In genomic region chr19:43872547-43873336, GRCh38 we compare ENCODE assay signal across 20 cellular contexts. TPM values are rescaled to one million over a fixed set of nuclear protein-coding genes. Genes with fewer than 3 reads are reported as not detected.
DNase-seq lines count a peak whose midpoint lies in the region; ATAC-seq, FAIRE-seq and TF ChIP-seq lines count a peak whose summit lies in the region.
"Had no signal": no experiment of that assay in that cellular context is flagged by ENCODE, and none has a peak within 500 bp of the region (broad histone marks: within the 10 kb centered on the region; RNA-seq: fewer than 3 reads in every experiment).

No MANE protein-coding gene starts in this region.

- no peak overlapping the region for H2BK5ac ChIP-seq in mesendoderm (ENCODE audit: low read length)

- no peak for TF ChIP-seq CTCF in K562 (IDR thresholded peaks at IDR 0.05 in 2 of 3, conservative IDR thresholded peaks at IDR 0.05 in 1 of 3; ENCODE audit: insufficient read depth in 2 of 3, low read depth in 1 of 3, low read length in 3 of 3)
- no peak for TF ChIP-seq CTCF in pancreas (IDR thresholded peaks at IDR 0.05)

- H3K56ac ChIP-seq in mesendoderm (ENCODE audit: low read length): no peak overlapping the region

- no peak overlapping the region for H2AFZ ChIP-seq in K562 (ENCODE audit: low read depth, low read length)

- H3K79me1 ChIP-seq in mesendoderm (ENCODE audit: low read length): no peaks in the 10 kb centered on the region

- no peak overlapping the region for H4K8ac ChIP-seq in mesendoderm (ENCODE audit: low read depth, low read length)

- peak; percentile 13 for DNase-seq in Daoy (ENCODE audit: low read depth)
- peak; percentile 30 for DNase-seq in LHCN-M2 (ENCODE audit: low read depth)
- no peak for DNase-seq in K562 (ENCODE audit: extremely low read depth in 1 of 4, low spot score in 3 of 4)
- DNase-seq in mesendoderm: peak; percentile 55
- no peak for DNase-seq in pancreas
- DNase-seq: activated CD8-positive, alpha-beta T cell treated with anti-CD3 and anti-CD28 coated beads, Interleukin-2, amount 10 ng/mL, durations not matched to agents 7 days and 5 days; activated naive CD8-positive, alpha-beta T cell treated with anti-CD3 and anti-CD28 coated beads for 36 hours; activated T-cell treated with anti-CD3 and anti-CD28 coated beads, Interleukin-2, amount 50 U/mL, for 72 hours; AML-193; erythroblast; GOT3; left ventricle myocardium inferior; NCI-H1694 treated with DMSO at 0.1 percent for 48 hours; Peyer's patch; T-helper 9 cell had no signal

- no TSS peak for BruUV-seq in K562 (replicated peaks; lab: Mats Ljungman, UMichigan)

- no peak overlapping the region for H2AK5ac ChIP-seq in mesendoderm (ENCODE audit: low read length)

- no peaks in the 10 kb centered on the region for H3K36me3 ChIP-seq in K562 (ENCODE audit: control insufficient read depth, insufficient read depth, low read length)
- no peaks in the 10 kb centered on the region for H3K36me3 ChIP-seq in mesendoderm (ENCODE audit: control insufficient read depth, insufficient read depth, low read length)
- H3K36me3 ChIP-seq in pancreas: no peaks in the 10 kb centered on the region
- H3K36me3 ChIP-seq: cardiac muscle cell, Peyer's patch had no signal

- CTCF ChIA-PET in K562 (lab: Yijun Ruan, JAX; ENCODE audit: low intra/inter-chr PET ratio): no interaction called here

- H3K27me3 ChIP-seq in K562 (ENCODE audit: control insufficient read depth in 2 of 2, insufficient read depth in 2 of 2, low read length in 2 of 2): no peaks in the 10 kb centered on the region
- H3K27me3 ChIP-seq in mesendoderm (ENCODE audit: insufficient read depth, low read length, poor library complexity): no peaks in the 10 kb centered on the region
- H3K27me3 ChIP-seq in pancreas: no peaks in the 10 kb centered on the region
- H3K27me3 ChIP-seq: cardiac muscle cell, Peyer's patch had no signal

- no peak overlapping the region for H3K23ac ChIP-seq in mesendoderm (ENCODE audit: low read length)

- H3K4ac ChIP-seq in mesendoderm (ENCODE audit: low read depth, low read length): no peak overlapping the region

- intact Hi-C loops in K562 (cut with micrococcal nuclease): no loop called here
- intact Hi-C loops in pancreas (cut with DNase I): no loop called here

- WGBS in K562 (ENCODE audit: insufficient coverage, low coverage, missing lambda C conversion rate): 0% methylated on average over 5 of the region's 5 CpGs
- no CpG with 5 or more reads among the region's 5 CpGs for WGBS in mesendoderm (ENCODE audit: extremely low coverage, insufficient coverage, low lambda C conversion rate)
- 90 to 96% methylated on average over 5 of the region's 5 CpGs for WGBS in pancreas, 2 donors

- H2BK120ac ChIP-seq in mesendoderm (ENCODE audit: low read depth, low read length): no peak overlapping the region

- H4K5ac ChIP-seq in mesendoderm (ENCODE audit: low read length): no peak overlapping the region

- POLR2A ChIA-PET in K562 (lab: Yijun Ruan, JAX): no interaction called here

- H3K18ac ChIP-seq in mesendoderm (ENCODE audit: low read length): no peak overlapping the region

- no peaks in the 10 kb centered on the region for H4K20me1 ChIP-seq in K562 (replicated peaks; ENCODE audit: control insufficient read depth, insufficient read depth, low read length)

- H2BK15ac ChIP-seq in mesendoderm (replicated peaks; ENCODE audit: low read depth): no peak overlapping the region

- no peak for TF ChIP-seq POLR2A in K562 (conservative IDR thresholded peaks at IDR 0.05)

- H3K9me3 ChIP-seq in K562 (replicated peaks; ENCODE audit: control insufficient read depth, insufficient read depth, low read depth, low read length): peaks cover 2% of the 10 kb centered on the region; the same call in 1 of the 2 replicates
- H3K9me3 ChIP-seq in pancreas: peaks cover 0 to 20% (median 3%) of the 10 kb centered on the region in 4 donors

- no peaks in the 10 kb centered on the region for H3K9me1 ChIP-seq in K562 (ENCODE audit: control insufficient read depth, insufficient read depth, low read length)

- H3K9ac ChIP-seq in K562 (ENCODE audit: insufficient read depth in 1 of 2, low read depth in 2 of 2, low read length in 2 of 2) (no peak overlapping the region), mesendoderm (ENCODE audit: low read length) (no peak overlapping the region)

- H3K4me2 ChIP-seq in K562 (ENCODE audit: insufficient read depth, low read length) (no peak overlapping the region), mesendoderm (ENCODE audit: low read length) (no peak overlapping the region)

- ATAC-seq in K562 (no peak), pancreas (no peak), GM21737 (IDR thresholded peaks at IDR 0.05; ENCODE audit: unreplicated experiment) (no peak), HG03378 (IDR thresholded peaks at IDR 0.05; ENCODE audit: unreplicated experiment) (no peak), HG03196 (IDR thresholded peaks at IDR 0.05; ENCODE audit: unreplicated experiment) (no peak)
- ATAC-seq: activated CD8-positive, alpha-beta T cell treated with anti-CD3 and anti-CD28 coated beads, Interleukin-2, amount 10 ng/mL, durations not matched to agents 7 days and 5 days; activated T-cell treated with anti-CD3 and anti-CD28 coated beads, Interleukin-2, amount 50 U/mL, for 72 hours had no signal

- FAIRE-seq in K562 (lab: Jason Lieb, UNC) (no peak), pancreas (lab: Jason Lieb, UNC) (no peak)

- TF ChIP-seq RAD21 in K562 (CRISPR knock-in tag; conservative IDR thresholded peaks at IDR 0.05 in 1 of 2, IDR thresholded peaks at IDR 0.05 in 1 of 2): no peak

- H3K79me2 ChIP-seq in K562 (ENCODE audit: control insufficient read depth, insufficient read depth, low read length): no peaks in the 10 kb centered on the region
- no peaks in the 10 kb centered on the region for H3K79me2 ChIP-seq in mesendoderm (ENCODE audit: control insufficient read depth, insufficient read depth, low read length)

- in situ Hi-C loops in K562 (cut with MboI): no loop called here

- no peak overlapping the region for H3K4me3 ChIP-seq in K562
- no peak overlapping the region for H3K4me3 ChIP-seq in mesendoderm (ENCODE audit: low read length)
- no peak overlapping the region for H3K4me3 ChIP-seq in pancreas
- H3K4me3 ChIP-seq: cardiac muscle cell, left ventricle myocardium inferior, Peyer's patch, SK-N-MC had no signal

- H3K4me1 ChIP-seq in K562 (replicated peaks in 1 of 2; ENCODE audit: control insufficient read depth in 2 of 2, insufficient read depth in 2 of 2, low read length in 2 of 2) (no peaks in the 10 kb centered on the region), mesendoderm (ENCODE audit: control insufficient read depth, low read depth, low read length) (no peaks in the 10 kb centered on the region), pancreas (no peaks in the 10 kb centered on the region)
- H3K4me1 ChIP-seq: left ventricle myocardium inferior, Peyer's patch had no signal

- TF ChIP-seq EP300 in K562 (IDR thresholded peaks at IDR 0.05; ENCODE audit: low read length): no peak

- H3K27ac ChIP-seq in K562 (ENCODE audit: extremely low read depth, low read depth, low read length) (no peak overlapping the region), mesendoderm (ENCODE audit: low read depth, low read length) (no peak overlapping the region), pancreas (no peak overlapping the region)
- H3K27ac ChIP-seq: cardiac muscle cell, left ventricle myocardium inferior, Peyer's patch, SK-N-MC had no signal

RNA-seq across cellular contexts. Expression of gene ZNF404, which starts 11.0 kb away (rescaled TPM):
- total RNA-seq in Daoy (2014; rRNA removed; shearing (Covaris generic)): 0.11 and 0.57 TPM in 2 replicates
- total RNA-seq in LHCN-M2 (2014; rRNA removed) (1.6 and 1.7 TPM in 2 replicates), K562 (2014; rRNA removed) (0.20 and 0.41 TPM in 2 replicates), K562 (2014; rRNA removed; fragmentation: Illumina TruSeq; extraction: Trizol) (0.40 and 0.54 TPM in 2 replicates), K562 (2015; rRNA removed; fragmentation: Illumina TruSeq; extraction: Trizol) (0.19 and 0.25 TPM in 2 replicates), K562 (2021) (0.22 and 0.36 TPM in 2 replicates), pancreas (1 to 10 TPM in 2 of 6 donors, under 1 TPM in 4; 0.51 to 2.5 (median 0.73) TPM)
- 0.92 TPM for polyA plus RNA-seq in LHCN-M2 (2012)
- total RNA-seq in K562 (2011; cell fraction: chromatin; rRNA removed; ENCODE audit: low replicate concordance): 0.21 and 1.9 TPM in 2 replicates
- total RNA-seq in K562 (2011; cell fraction: nucleolus; rRNA removed): 0.26 TPM in 1 of 2 replicates, not detected in the other
- not detected in 2 replicates for total RNA-seq in K562 (2011; cell fraction: nucleoplasm; rRNA removed)
- polyA plus RNA-seq in K562 (2011; rRNA removed) (0.45 and 0.67 TPM in 2 replicates), K562 (2014; fragmentation: Illumina TruSeq; extraction: Trizol) (0.15 and 0.61 TPM in 2 replicates), K562 (2014; fragmentation: Nextera tagmentation; extraction: Ambion mirVana) (under 1 TPM; 0.15 to 0.55 TPM), K562 (2014; rRNA removed) (0.23 and 0.44 TPM in 2 replicates), pancreas (1 to 10 TPM; 4.3 to 5.0 TPM)
- 0.10 TPM in 1 of 2 replicates, not detected in the other for polyA plus RNA-seq in K562 (2011; cell fraction: cytosol; rRNA removed)
- polyA plus RNA-seq in K562 (2011; cell fraction: nucleus; rRNA removed): 0.38 and 0.90 TPM in 2 replicates
- 0.48 and 1.6 TPM in 2 replicates for polyA plus RNA-seq in K562 (2012)
- polyA minus RNA-seq in K562 (2011; rRNA and poly(A)+ RNA removed): 0.09 and 0.11 TPM in 2 replicates
- polyA minus RNA-seq in K562 (2011; cell fraction: cytosol; rRNA and poly(A)+ RNA removed): not detected in 2 replicates
- 0.11 and 0.67 TPM in 2 replicates for polyA minus RNA-seq in K562 (2011; cell fraction: nucleus; rRNA and poly(A)+ RNA removed)
- polyA plus RNA-seq in mesendoderm (2013, experiment 1 of 2): 5.3 TPM
- polyA plus RNA-seq in mesendoderm (2013, experiment 2 of 2): 5.0 TPM

RNA-seq across cellular contexts. Expression of gene ZNF283, which starts 45.6 kb away (rescaled TPM):
- 5.8 and 17.6 TPM in 2 replicates for total RNA-seq in Daoy (2014; rRNA removed; shearing (Covaris generic))
- total RNA-seq in LHCN-M2 (2014; rRNA removed) (8.2 and 9.6 TPM in 2 replicates), K562 (2014; rRNA removed) (7.9 TPM in 2 replicates), K562 (2014; rRNA removed; fragmentation: Illumina TruSeq; extraction: Trizol) (19.5 and 21.3 TPM in 2 replicates), K562 (2015; rRNA removed; fragmentation: Illumina TruSeq; extraction: Trizol) (11.3 and 14.0 TPM in 2 replicates), K562 (2021) (10.3 and 10.7 TPM in 2 replicates), pancreas (1 to 10 TPM; 3.0 to 7.7 (median 3.9) TPM)
- 3.0 TPM for polyA plus RNA-seq in LHCN-M2 (2012)
- 18.2 and 43.1 TPM in 2 replicates for total RNA-seq in K562 (2011; cell fraction: chromatin; rRNA removed; ENCODE audit: low replicate concordance)
- total RNA-seq in K562 (2011; cell fraction: nucleolus; rRNA removed): 15.0 and 16.3 TPM in 2 replicates
- 19.9 and 37.9 TPM in 2 replicates for total RNA-seq in K562 (2011; cell fraction: nucleoplasm; rRNA removed)
- polyA plus RNA-seq in K562 (2011; rRNA removed) (7.3 and 9.8 TPM in 2 replicates), K562 (2014; fragmentation: Illumina TruSeq; extraction: Trizol) (6.2 and 7.0 TPM in 2 replicates), K562 (2014; fragmentation: Nextera tagmentation; extraction: Ambion mirVana) (10 to 100 TPM in 1 of 2 experiments, 1 to 10 TPM in 1; 6.0 to 11.1 TPM), K562 (2014; rRNA removed) (7.2 and 9.4 TPM in 2 replicates), pancreas (1 to 10 TPM; 1.9 to 2.0 TPM)
- 0.78 and 2.6 TPM in 2 replicates for polyA plus RNA-seq in K562 (2011; cell fraction: cytosol; rRNA removed)
- 7.9 and 12.9 TPM in 2 replicates for polyA plus RNA-seq in K562 (2011; cell fraction: nucleus; rRNA removed)
- polyA plus RNA-seq in K562 (2012): 5.7 and 5.8 TPM in 2 replicates
- 21.0 and 25.4 TPM in 2 replicates for polyA minus RNA-seq in K562 (2011; rRNA and poly(A)+ RNA removed)
- 4.3 and 6.1 TPM in 2 replicates for polyA minus RNA-seq in K562 (2011; cell fraction: cytosol; rRNA and poly(A)+ RNA removed)
- 12.8 and 28.8 TPM in 2 replicates for polyA minus RNA-seq in K562 (2011; cell fraction: nucleus; rRNA and poly(A)+ RNA removed)
- 3.2 TPM for polyA plus RNA-seq in mesendoderm (2013, experiment 1 of 2)
- 3.0 TPM for polyA plus RNA-seq in mesendoderm (2013, experiment 2 of 2)

Comparison
In these comparisons a context has a peak if more than half of its experiments do, and no peak if none do; other contexts are left out.
1. DNase-seq: peak in Daoy (single experiment), LHCN-M2 (single experiment) and mesendoderm (single experiment); none in K562 (0 of 4) and pancreas (0 of 6).